In genomic region chr1:58785424-58786058, GRCh38 we compare ENCODE assay signal across 8 cellular contexts. TPM values are rescaled to one million over a fixed set of nuclear protein-coding genes. Genes with fewer than 3 reads are reported as not detected.
DNase-seq lines count a peak whose midpoint lies in the region; ATAC-seq and TF ChIP-seq lines count a peak whose summit lies in the region.

No MANE protein-coding gene starts in this region.

- peak overlapping the region; percentile 97 for H3K4me3 Mint-ChIP-seq in HFFc6

- in situ Hi-C loops in Panc1 (cut with HindIII; ENCODE audit: low pct_unique_long_range_greater_than_20kb, low sequenced_read_pairs), result no loop called here

- POLR2A ChIA-PET in A673 (lab: Charles Lee; ENCODE audit: low non-redundant PET), result no interaction called here
- POLR2A ChIA-PET in Panc1 (lab: Charles Lee), result interaction anchor here (0.7 kb wide), 2 partner anchors 231 to 974 kb away, joined by 3 read pairs; no protein-coding TSS in a partner anchor

- peak overlapping the region; percentile 95 for H3K9ac ChIP-seq in adipocyte (ENCODE audit: low read length)

- ATAC-seq in Panc1, result peak; percentile 6
- no peak for ATAC-seq in GM19351 (IDR thresholded peaks at IDR 0.05; ENCODE audit: unreplicated experiment)

- BruUV-seq in A673 (replicated peaks; lab: Mats Ljungman, UMichigan) (no TSS peak), Panc1 (replicated peaks; lab: Mats Ljungman, UMichigan) (no TSS peak)

- WGBS in hepatocyte (ENCODE audit: low lambda C conversion rate, missing lambda C conversion rate), result 3% methylated on average over 14 of the region's 14 CpGs

- CTCF ChIA-PET in A673 (lab: Charles Lee), result interaction anchor here (1.5 kb wide), 1 partner anchor 913 kb away, joined by 3 read pairs; no protein-coding TSS in a partner anchor
- CTCF ChIA-PET in Panc1 (lab: Charles Lee), result interaction anchor here (0.6 kb wide), 1 partner anchor 22 kb away, joined by 6 read pairs; no protein-coding TSS in a partner anchor

- peak overlapping the region; percentile 82 for H3K4me2 ChIP-seq in hepatocyte

- TF ChIP-seq CTCF in A673 (conservative IDR thresholded peaks at IDR 0.05; ENCODE audit: low read depth, low read length) (no peak), HFFc6 (IDR thresholded peaks at IDR 0.05) (peak; percentile 31; the same call in 1 of the 2 replicates), Panc1 (IDR thresholded peaks at IDR 0.05) (peak; percentile 36), hepatocyte (IDR thresholded peaks at IDR 0.05; ENCODE audit: poor library complexity) (no peak), retinal pigment epithelial cell (conservative IDR thresholded peaks at IDR 0.05; ENCODE audit: low read depth, low read length) (no peak)

- H3K9me3 ChIP-seq in A673 (ENCODE audit: low read depth, low read length, poor library complexity, severe bottlenecking), result no peaks in the 10 kb centered on the region
- H3K9me3 ChIP-seq in Panc1 (ENCODE audit: control insufficient read depth, insufficient read depth, low read depth, low read length), result no peaks in the 10 kb centered on the region; the same call in 1 of the 2 replicates
- no peaks in the 10 kb centered on the region for H3K9me3 ChIP-seq in adipocyte (ENCODE audit: control insufficient read depth, low read length)
- no peaks in the 10 kb centered on the region for H3K9me3 ChIP-seq in hepatocyte (ENCODE audit: low read depth)

- peaks cover 35% of the 10 kb centered on the region for H3K4me1 Mint-ChIP-seq in HFFc6 (ENCODE audit: low read depth)

- peaks cover 3% of the 10 kb centered on the region for H3K27me3 ChIP-seq in A673 (replicated peaks; ENCODE audit: insufficient read depth, low read depth, low read length, poor library complexity)
- no peaks in the 10 kb centered on the region for H3K27me3 ChIP-seq in Panc1 (ENCODE audit: control insufficient read depth, insufficient read depth, low read length)
- H3K27me3 ChIP-seq in adipocyte (replicated peaks; ENCODE audit: control insufficient read depth, insufficient read depth, low read length), result no peaks in the 10 kb centered on the region
- H3K27me3 ChIP-seq in hepatocyte, result no peaks in the 10 kb centered on the region

- H3K27me3 Mint-ChIP-seq in HFFc6 (ENCODE audit: insufficient read depth), result peaks cover 21% of the 10 kb centered on the region

- peaks cover 31% of the 10 kb centered on the region for H3K79me2 ChIP-seq in hepatocyte

- no peaks in the 10 kb centered on the region for H3K9me2 ChIP-seq in hepatocyte (replicated peaks; ENCODE audit: insufficient read depth)

- H3K36me3 Mint-ChIP-seq in HFFc6 (ENCODE audit: low read depth), result peaks cover 43% of the 10 kb centered on the region

- no peak for DNase-seq in A673 (ENCODE audit: low spot score)
- DNase-seq in HFFc6, result peak; percentile 21
- DNase-seq in Panc1 (ENCODE audit: low read depth, low spot score), result no peak
- DNase-seq in adipocyte (ENCODE audit: low read depth), result no peak
- peak; percentile 83 for DNase-seq in hepatocyte (ENCODE audit: low spot score)
- DNase-seq in retinal pigment epithelial cell (ENCODE audit: low read depth), result no peak
- no peak for DNase-seq in SKM-1 treated with dmso at 0.1 percent for 144 hours (lab: John Stamatoyannopoulos, UW; ENCODE audit: unreplicated experiment)

- peaks cover 31% of the 10 kb centered on the region for H4K20me1 ChIP-seq in hepatocyte (ENCODE audit: insufficient read depth, poor library complexity, severe bottlenecking)

- H2AFZ ChIP-seq in hepatocyte, result no peak overlapping the region

- H3K27ac Mint-ChIP-seq in HFFc6, result peak overlapping the region; percentile 100

- H3K4me1 ChIP-seq in A673 (ENCODE audit: insufficient read depth, low read length, poor library complexity, severe bottlenecking) (peaks cover 22% of the 10 kb centered on the region), Panc1 (ENCODE audit: control insufficient read depth, insufficient read depth, low read length) (peaks cover 19% of the 10 kb centered on the region), adipocyte (ENCODE audit: control insufficient read depth, insufficient read depth, low read length) (peaks cover 21% of the 10 kb centered on the region), hepatocyte (ENCODE audit: insufficient read depth) (peaks cover 6% of the 10 kb centered on the region)

- H3K4me3 ChIP-seq in A673 (ENCODE audit: low read depth, low read length, poor library complexity, severe bottlenecking), result peak overlapping the region; percentile 63
- H3K4me3 ChIP-seq in Panc1 (ENCODE audit: low read depth in 2 of 2, low read length in 2 of 2), result peak overlapping the region; percentile 70 to 88
- H3K4me3 ChIP-seq in adipocyte (ENCODE audit: low read length), result peak overlapping the region; percentile 86
- peak overlapping the region; percentile 1 for H3K4me3 ChIP-seq in hepatocyte
- H3K4me3 ChIP-seq in retinal pigment epithelial cell (ENCODE audit: low read length), result peak overlapping the region; percentile 91

- peaks cover 26% of the 10 kb centered on the region for H3K9me3 Mint-ChIP-seq in HFFc6

- intact Hi-C loops in A673 (cut with micrococcal nuclease; ENCODE audit: unreplicated experiment) (loop anchor here (2.0 kb wide), 1 partner anchor 911 kb away; no protein-coding TSS in a partner anchor), Panc1 (cut with micrococcal nuclease; ENCODE audit: unreplicated experiment) (loop anchor here (2.0 to 5.0 kb wide), 2 partner anchors 117 to 511 kb away; partner anchors contain the start of gene FGGY)

- no peaks in the 10 kb centered on the region for H3K36me3 ChIP-seq in A673 (ENCODE audit: insufficient read depth, low read length, poor library complexity, severe bottlenecking)
- peaks cover 6% of the 10 kb centered on the region; the same call in 1 of the 2 replicates for H3K36me3 ChIP-seq in Panc1 (ENCODE audit: control insufficient read depth, insufficient read depth, low read length)
- H3K36me3 ChIP-seq in adipocyte (ENCODE audit: control insufficient read depth, insufficient read depth, low read length, severe bottlenecking), result no peaks in the 10 kb centered on the region
- no peaks in the 10 kb centered on the region for H3K36me3 ChIP-seq in hepatocyte (replicated peaks; ENCODE audit: insufficient read depth, low read depth)

- H3K27ac ChIP-seq in A673 (ENCODE audit: low read depth, low read length, poor library complexity, severe bottlenecking), result no peak overlapping the region
- H3K27ac ChIP-seq in Panc1 (ENCODE audit: low read length), result peak overlapping the region; percentile 93
- peak overlapping the region; percentile 99 for H3K27ac ChIP-seq in hepatocyte

RNA-seq across cellular contexts. Expression of gene JUN, which starts 1.7 kb away (rescaled TPM):
- total RNA-seq in A673 (2021) (16.9 and 24.9 TPM in 2 replicates), Panc1 (2021; ENCODE audit: unreplicated experiment) (70.0 TPM), hepatocyte (289 and 351 TPM in 2 replicates)
- total RNA-seq in HFFc6 (2021; fragmentation: NEBNext Ultra II Directional; extraction: Animal tissue kit (Norgen Biotek cat#: 25700)), result 10 to 100 TPM; 80.5 to 91.1 (median 82.2) TPM
- polyA plus RNA-seq in Panc1 (2012; ENCODE audit: insufficient read length), result 74.0 TPM
- polyA plus RNA-seq in hepatocyte, result 170 and 189 TPM in 2 replicates

Comparison
In these comparisons a context has a peak if more than half of its experiments do, and no peak if none do; other contexts are left out.
1. DNase-seq: peak in HFFc6 (single experiment) and hepatocyte (single experiment); none in A673 (single experiment), Panc1 (single experiment), adipocyte (single experiment), retinal pigment epithelial cell (single experiment) and SKM-1 treated with dmso at 0.1 percent for 144 hours (single experiment).
2. H3K4me3 ChIP-seq: peak in every context shown above with its lines; median percentile 91 in retinal pigment epithelial cell; 86 in adipocyte; 79 in Panc1; 63 in A673; 1 in hepatocyte.
3. CTCF ChIP-seq: peak in HFFc6 (single experiment) and Panc1 (single experiment); none in A673 (single experiment), hepatocyte (single experiment) and retinal pigment epithelial cell (single experiment).